Comparison of ENCODE assay signal across 23 cellular contexts in the genomic region with DNA sequence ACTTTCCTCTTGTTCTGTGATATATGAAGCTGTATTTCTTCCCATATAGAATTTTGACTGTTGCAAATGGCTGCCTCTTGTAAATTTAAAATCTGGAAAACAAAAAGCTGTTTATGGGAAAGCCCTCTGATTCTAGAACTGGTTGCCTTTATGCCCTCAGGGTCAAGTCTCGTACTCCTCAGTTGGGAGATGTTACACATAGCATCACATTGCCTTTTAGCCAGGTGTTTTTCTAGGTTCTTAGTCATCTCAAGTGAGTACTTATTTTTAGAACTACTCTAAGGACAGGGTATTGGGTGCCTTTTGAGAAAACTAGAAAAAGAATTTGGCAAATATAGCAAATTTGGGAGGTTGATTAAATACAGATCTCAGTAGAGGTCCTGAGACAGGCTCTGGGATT.
"Had no signal": no experiment of that assay in that cellular context is flagged by ENCODE, and none has a peak within 500 bp of the region (broad histone marks: within the 10 kb centered on the region; RNA-seq: fewer than 3 reads in every experiment).

No MANE protein-coding gene starts in this region.

- H3K4me3 ChIP-seq: gastrocnemius medialis, lung, mucosa of descending colon, right lobe of liver, suprapubic skin, transverse colon, vagina had no signal

- H3K9ac ChIP-seq: parathyroid adenoma had no signal

- ATAC-seq: effector memory CD8-positive, alpha-beta T cell; gastrocnemius medialis; left lobe of liver; mucosa of descending colon; natural killer cell treated with Interleukin-12 subunit alpha and Interleukin-12 subunit beta and Interleukin-15 and Interleukin-18, amount 100 ng/mL, for 72 hours; right lobe of liver; stimulated activated naive CD8-positive, alpha-beta T cell treated with anti-CD3 and anti-CD28 coated beads, Interleukin-15, amount 100 ng/mL, for 72 hours had no signal

- H3K4me1 ChIP-seq: parathyroid adenoma, suprapubic skin, vagina had no signal

- H3K36me3 ChIP-seq: gastrocnemius medialis, neutrophil, right lobe of liver, suprapubic skin, transverse colon, vagina had no signal

- H3K27me3 ChIP-seq: gastrocnemius medialis, neutrophil, right lobe of liver, suprapubic skin, transverse colon, vagina had no signal

- H3K9me3 ChIP-seq: gastrocnemius medialis, mucosa of descending colon, neutrophil, right lobe of liver, suprapubic skin, transverse colon, vagina had no signal

- H2AFZ ChIP-seq: parathyroid adenoma had no signal

- FAIRE-seq: endometrium, kidney, small intestine had no signal

- H3K27ac ChIP-seq: gastrocnemius medialis, neutrophil, parathyroid adenoma, right lobe of liver, suprapubic skin, transverse colon, vagina had no signal

- DNase-seq: cortex of kidney; effector memory CD8-positive, alpha-beta T cell; gastrocnemius medialis; head of caudate nucleus; kidney; mesenchymal stem cell; mucosa of descending colon; naive B cell; right lobe of liver; small intestine; stimulated activated CD4-positive, alpha-beta T cell treated with anti-CD3 and anti-CD28 coated beads, Interleukin-15, amount 100 ng/mL, for 24 hours; stimulated activated CD4-positive, alpha-beta T cell treated with anti-CD3 and anti-CD28 coated beads, Interleukin-2, amount 100 ng/mL, for 48 hours; stimulated activated naive CD4-positive, alpha-beta T cell; stimulated activated naive CD8-positive, alpha-beta T cell treated with anti-CD3 and anti-CD28 coated beads, Interleukin-15, amount 100 ng/mL, for 72 hours; transverse colon had no signal
